In genomic region chr7:151017953-151018420, GRCh38 we compare ENCODE assay signal across 8 cellular contexts. TPM values are rescaled to one million over a fixed set of nuclear protein-coding genes. Genes with fewer than 3 reads are reported as not detected.
DNase-seq lines count a peak whose midpoint lies in the region; TF ChIP-seq lines count a peak whose summit lies in the region.

No MANE protein-coding gene starts in this region.

- POLR2A ChIA-PET in BJ (lab: Charles Lee), result no interaction called here

- in situ Hi-C loops in brain microvascular endothelial cell (cut with HindIII; ENCODE audit: low pct_ligation_motif_present, low sequenced_read_pairs), result no loop called here

- peak overlapping the region; percentile 14; the same call in 1 of the 2 replicates for H3K4me3 ChIP-seq in BJ (ENCODE audit: low read depth, low read length)
- peak overlapping the region; percentile 47 for H3K4me3 ChIP-seq in LNCaP clone FGC (ENCODE audit: low read depth, low read length)
- H3K4me3 ChIP-seq in brain microvascular endothelial cell (ENCODE audit: low read depth, low read length), result no peak overlapping the region

- H3K36me3 ChIP-seq in BJ (ENCODE audit: control insufficient read depth, insufficient read depth, low read length), result no peaks in the 10 kb centered on the region
- H3K36me3 ChIP-seq in brain microvascular endothelial cell (replicated peaks), result no peaks in the 10 kb centered on the region

- DNase-seq in BJ (ENCODE audit: low read depth) (no peak), GM19238 (ENCODE audit: insufficient read length, low spot score) (peak; percentile 77), LNCaP clone FGC (ENCODE audit: low read depth) (no peak), brain microvascular endothelial cell (peak; percentile 35), islet precursor cell (peak; percentile 92), NK-92 (lab: John Stamatoyannopoulos, UW; ENCODE audit: unreplicated experiment) (no peak)
- DNase-seq in stimulated activated CD4-positive, alpha-beta T cell treated with anti-CD3 and anti-CD28 coated beads, Interleukin-1b, Interleukin-23, amount 100 ng/mL, for 48 hours, result peak; percentile 82

- TF ChIP-seq CTCF in BJ (IDR thresholded peaks at IDR 0.05; ENCODE audit: insufficient read depth, low read depth, low read length), result peak; percentile 98
- peak; percentile 99 for TF ChIP-seq CTCF in LNCaP clone FGC (IDR thresholded peaks at IDR 0.05; ENCODE audit: control insufficient read depth, extremely low read depth, insufficient read depth)
- TF ChIP-seq CTCF in VCaP (conservative IDR thresholded peaks at IDR 0.05), result peak; percentile 95
- peak; percentile 93 for TF ChIP-seq CTCF in brain microvascular endothelial cell (IDR thresholded peaks at IDR 0.05; ENCODE audit: low read depth, low read length, missing control alignments)

- H3K27ac ChIP-seq in VCaP, result peak overlapping the region; percentile 59; the same call in 1 of the 2 replicates
- no peak overlapping the region for H3K27ac ChIP-seq in brain microvascular endothelial cell

- CTCF ChIA-PET in BJ (lab: Yijun Ruan, JAX), result interaction anchor here (0.6 to 6.7 kb wide), 30 partner anchors 9 to 560 kb away, joined by 3 to 58 read pairs (median 5); partner anchors contain the start of genes ABCB8, AGAP3 and TMUB1

- H3K27me3 ChIP-seq in BJ (ENCODE audit: control insufficient read depth, insufficient read depth, low read length) (peaks cover 27% of the 10 kb centered on the region), brain microvascular endothelial cell (replicated peaks) (peaks cover 29% of the 10 kb centered on the region)

RNA-seq across cellular contexts. Expression of gene ATG9B, which starts 6.3 kb away (rescaled TPM):
- polyA plus RNA-seq in BJ (2011; rRNA removed), result 0.07 and 0.15 TPM in 2 replicates
- 0.05 and 0.09 TPM in 2 replicates for polyA minus RNA-seq in BJ (2011; rRNA and poly(A)+ RNA removed)

RNA-seq across cellular contexts. Expression of gene ABCB8, which starts 10.3 kb away (rescaled TPM):
- 13.0 and 23.6 TPM in 2 replicates for polyA plus RNA-seq in BJ (2011; rRNA removed)
- 23.2 and 30.4 TPM in 2 replicates for polyA minus RNA-seq in BJ (2011; rRNA and poly(A)+ RNA removed)

RNA-seq across cellular contexts. Expression of gene NOS3, which starts 27.2 kb away (rescaled TPM):
- 0.60 and 1.3 TPM in 2 replicates for polyA plus RNA-seq in BJ (2011; rRNA removed)
- 0.36 and 1.5 TPM in 2 replicates for polyA minus RNA-seq in BJ (2011; rRNA and poly(A)+ RNA removed)

RNA-seq across cellular contexts. Expression of gene ASIC3, which starts 30.3 kb away (rescaled TPM):
- 0.26 and 0.45 TPM in 2 replicates for polyA plus RNA-seq in BJ (2011; rRNA removed)
- 0.24 TPM in 1 of 2 replicates, not detected in the other for polyA minus RNA-seq in BJ (2011; rRNA and poly(A)+ RNA removed)

RNA-seq across cellular contexts. Expression of gene CDK5, which starts 39.7 kb away (rescaled TPM):
- polyA plus RNA-seq in BJ (2011; rRNA removed), result 30.0 and 33.2 TPM in 2 replicates
- 15.3 and 33.8 TPM in 2 replicates for polyA minus RNA-seq in BJ (2011; rRNA and poly(A)+ RNA removed)

Comparison
In these comparisons a context has a peak if more than half of its experiments do, and no peak if none do; other contexts are left out.
1. DNase-seq: peak in GM19238 (single experiment), brain microvascular endothelial cell (single experiment), islet precursor cell (single experiment) and stimulated activated CD4-positive, alpha-beta T cell treated with anti-CD3 and anti-CD28 coated beads, Interleukin-1b, Interleukin-23, amount 100 ng/mL, for 48 hours (single experiment); none in BJ (single experiment), LNCaP clone FGC (single experiment) and NK-92 (single experiment).
2. Peak in every context shown above with its lines, with median percentiles within 50 percentile points of each other: CTCF ChIP-seq.